Comparison of ENCODE assay signal across 16 cellular contexts in the genomic region with DNA sequence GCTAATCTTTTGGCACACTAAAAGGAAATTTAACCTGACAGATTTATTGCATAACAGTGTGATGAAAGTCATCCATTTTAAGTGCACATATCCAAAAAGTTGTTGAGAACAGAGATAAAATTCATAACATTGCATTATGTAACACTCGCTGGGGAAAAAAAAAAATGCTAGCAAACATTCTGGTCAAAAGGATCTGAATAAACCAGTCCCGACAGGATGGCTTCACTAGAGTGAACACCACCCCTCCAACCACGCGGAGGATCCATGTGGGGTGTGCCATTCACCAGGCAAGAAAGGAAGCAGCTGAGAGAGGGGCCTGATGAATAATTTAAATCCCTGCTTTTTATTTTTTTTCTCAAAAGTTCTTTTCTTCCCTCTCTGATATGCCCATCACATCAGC.
DNase-seq lines count a peak whose midpoint lies in the region; ATAC-seq and TF ChIP-seq lines count a peak whose summit lies in the region.
"Had no signal": no experiment of that assay in that cellular context is flagged by ENCODE, and none has a peak within 500 bp of the region (broad histone marks: within the 10 kb centered on the region; RNA-seq: fewer than 3 reads in every experiment).

No MANE protein-coding gene starts in this region.

- no peak overlapping the region for H3K14ac ChIP-seq in neuronal stem cell (ENCODE audit: low read length)

- peak overlapping the region; percentile 12 for H2AFZ ChIP-seq in neuronal stem cell (ENCODE audit: low read length)

- H2AK5ac ChIP-seq in neuronal stem cell (ENCODE audit: low read depth, low read length): no peak overlapping the region

- CTCF ChIA-PET in GM10248 (lab: Yijun Ruan, JAX): interaction anchor here (1.5 to 2.6 kb wide), 2 partner anchors 9 to 11 kb away, joined by 3 to 8 read pairs; no protein-coding TSS in a partner anchor

- intact Hi-C loops in Right ventricle myocardium inferior (cut with DNase I): no loop called here
- intact Hi-C loops in cardiac septum (cut with DNase I): no loop called here

- POLR2A ChIA-PET in GM10248 (lab: Yijun Ruan, JAX): no interaction called here

- H3K27me3 ChIP-seq in neuronal stem cell (ENCODE audit: control insufficient read depth in 3 of 3, insufficient read depth in 3 of 3, low read depth in 1 of 3, low read length in 3 of 3): no peaks in the 10 kb centered on the region
- H3K27me3 ChIP-seq: BLaER1 treated with 17β-estradiol and CSF1 and Interleukin-3, amounts not matched to agents 10 nM and 100 nM had no signal

- H3K4me3 ChIP-seq in fibroblast of pulmonary artery (replicated peaks; ENCODE audit: low read depth, low read length) (no peak overlapping the region), neuronal stem cell (ENCODE audit: low read length in 2 of 2) (no peak overlapping the region)
- H3K4me3 ChIP-seq: BLaER1 treated with 17β-estradiol and CSF1 and Interleukin-3, amounts not matched to agents 10 nM and 100 nM; GM12878 had no signal

- TF ChIP-seq CTCF in fibroblast of pulmonary artery (IDR thresholded peaks at IDR 0.05; ENCODE audit: low read length, missing control alignments) (no peak), GM10248 (IDR thresholded peaks at IDR 0.05; ENCODE audit: control extremely low read depth, extremely low read depth, low read depth, missing control alignments) (no peak)

- no peaks in the 10 kb centered on the region for H3K79me1 ChIP-seq in neuronal stem cell (ENCODE audit: low read depth, low read length)

- H2BK120ac ChIP-seq in neuronal stem cell (ENCODE audit: low read depth, low read length): no peak overlapping the region

- H3K27ac ChIP-seq in neuronal stem cell (replicated peaks; ENCODE audit: low read length): no peak overlapping the region
- H3K27ac ChIP-seq: BLaER1 treated with 17β-estradiol and CSF1 and Interleukin-3, amounts not matched to agents 10 nM and 100 nM had no signal

- no peak overlapping the region for H3K23ac ChIP-seq in neuronal stem cell (ENCODE audit: low read depth, low read length, poor library complexity)

- peaks cover 7 to 49% of the 10 kb centered on the region in 2 donors for H3K4me1 ChIP-seq in neuronal stem cell (ENCODE audit: control insufficient read depth in 2 of 2, insufficient read depth in 1 of 2, low read depth in 1 of 2, low read length in 2 of 2)
- H3K4me1 ChIP-seq: BLaER1 treated with 17β-estradiol and CSF1 and Interleukin-3, amounts not matched to agents 10 nM and 100 nM had no signal

- no peaks in the 10 kb centered on the region for H3K36me3 ChIP-seq in neuronal stem cell (replicated peaks in 1 of 2; ENCODE audit: control insufficient read depth in 2 of 2, insufficient read depth in 2 of 2, low read length in 2 of 2)
- H3K36me3 ChIP-seq: BLaER1 treated with 17β-estradiol and CSF1 and Interleukin-3, amounts not matched to agents 10 nM and 100 nM had no signal

- no peak overlapping the region for H4K8ac ChIP-seq in neuronal stem cell (ENCODE audit: low read depth, low read length)

- ATAC-seq in Right ventricle myocardium inferior: peak; percentile 81
- ATAC-seq: GM12878 had no signal

- H3K4me2 ChIP-seq in neuronal stem cell (ENCODE audit: insufficient read depth, low read length, poor library complexity, severe bottlenecking): no peak overlapping the region
- H3K4me2 ChIP-seq: BLaER1 treated with 17β-estradiol and CSF1 and Interleukin-3, amounts not matched to agents 10 nM and 100 nM had no signal

- no CpG with 5 or more reads among the region's 4 CpGs for WGBS in neuronal stem cell (ENCODE audit: extremely low coverage in 2 of 2, insufficient read length in 2 of 2, insufficient replicate concordance in 1 of 2), 2 donors

- no peak overlapping the region for H2BK15ac ChIP-seq in neuronal stem cell (ENCODE audit: low read length)

- no peak overlapping the region for H2BK12ac ChIP-seq in neuronal stem cell (ENCODE audit: low read length)

- DNase-seq in Right ventricle myocardium inferior (ENCODE audit: missing footprints): no peak
- DNase-seq in cardiac septum (ENCODE audit: low spot score): no peak
- DNase-seq in NCI-H2227 (lab: John Stamatoyannopoulos, UW; ENCODE audit: unreplicated experiment): peak; percentile 20
- DNase-seq in fibroblast of pulmonary artery (ENCODE audit: low read depth): peak; percentile 9
- DNase-seq in neuronal stem cell (ENCODE audit: low spot score): no peak
- DNase-seq in GM10248 (ENCODE audit: extremely low spot score): no peak
- DNase-seq in SW480 (ENCODE audit: low spot score): no peak
- no peak for DNase-seq in NCI-H1694 (lab: John Stamatoyannopoulos, UW)
- DNase-seq: 8988T; ACHN; CD4-positive, CD25-positive, alpha-beta regulatory T cell; DMS53; HCEC 1CT; HFFc6 had no signal

- H3K9me3 ChIP-seq in neuronal stem cell (replicated peaks in 1 of 2; ENCODE audit: control insufficient read depth in 2 of 2, insufficient read depth in 1 of 2, low read depth in 1 of 2, low read length in 2 of 2): no peaks in the 10 kb centered on the region
- H3K9me3 ChIP-seq: BLaER1 treated with 17β-estradiol and CSF1 and Interleukin-3, amounts not matched to agents 10 nM and 100 nM had no signal

- H4K91ac ChIP-seq in neuronal stem cell (ENCODE audit: low read depth, low read length, poor library complexity): no peak overlapping the region

- no peak overlapping the region for H2BK5ac ChIP-seq in neuronal stem cell (ENCODE audit: low read length)

- no peak overlapping the region for H3K9ac ChIP-seq in neuronal stem cell (ENCODE audit: low read depth, low read length, poor library complexity)
- H3K9ac ChIP-seq: BLaER1 treated with 17β-estradiol and CSF1 and Interleukin-3, amounts not matched to agents 10 nM and 100 nM had no signal

- no peak overlapping the region for H3K18ac ChIP-seq in neuronal stem cell (ENCODE audit: low read length)

- no peak overlapping the region for H3K4ac ChIP-seq in neuronal stem cell (ENCODE audit: low read length)

Comparison
In these comparisons a context has a peak if more than half of its experiments do, and no peak if none do; other contexts are left out.
1. DNase-seq: peak in NCI-H2227 (single experiment) and fibroblast of pulmonary artery (single experiment); none in Right ventricle myocardium inferior (single experiment), cardiac septum (single experiment), neuronal stem cell (single experiment), GM10248 (single experiment), SW480 (single experiment) and NCI-H1694 (single experiment).